Comparison of ENCODE assay signal across 22 cellular contexts in genomic region chr9:93625000-93625399, GRCh38.
"Had no signal": no experiment of that assay in that cellular context is flagged by ENCODE, and none has a peak within 500 bp of the region (broad histone marks: within the 10 kb centered on the region; RNA-seq: fewer than 3 reads in every experiment).

No MANE protein-coding gene starts in this region.

- H3K4me1 ChIP-seq: testis, upper lobe of right lung had no signal

- H3K27me3 Mint-ChIP-seq: naive B cell; stimulated activated naive B cell treated with anti-CD40 and anti-IgM and Interleukin-4, amounts not matched to agents 10 μg/mL and 1 μg/mL and 100 μg/mL, for 72 hours; stimulated activated naive CD8-positive, alpha-beta T cell treated with anti-CD3 and anti-CD28 coated beads, Interleukin-15, amount 100 ng/mL, for 72 hours had no signal

- DNase-seq: cortex of kidney; dorsolateral prefrontal cortex; effector CD8-positive, alpha-beta T cell; foreskin fibroblast; left colon; left ventricle myocardium superior; mesendoderm; naive B cell; psoas muscle; retina; stimulated activated CD4-positive, alpha-beta T cell treated with anti-CD3 and anti-CD28 coated beads, Interleukin-2, amount 100 ng/mL, for 24 hours; stimulated activated CD4-positive, alpha-beta T cell treated with anti-CD3 and anti-CD28 coated beads, Interleukin-4, amount 100 ng/mL, for 4 hours; stimulated activated naive B cell treated with anti-CD40 and anti-IgM and Interleukin-4, amounts not matched to agents 10 μg/mL and 1 μg/mL and 100 μg/mL, for 72 hours; stimulated activated naive CD8-positive, alpha-beta T cell treated with anti-CD3 and anti-CD28 coated beads, Interleukin-15, amount 100 ng/mL, for 72 hours; testis; upper lobe of right lung had no signal

- H3K27ac ChIP-seq: dorsolateral prefrontal cortex, esophagus muscularis mucosa, neutrophil, psoas muscle, testis, tibial nerve, upper lobe of right lung, vagina had no signal

- H3K4me3 Mint-ChIP-seq: naive B cell; stimulated activated naive B cell treated with anti-CD40 and anti-IgM and Interleukin-4, amounts not matched to agents 10 μg/mL and 1 μg/mL and 100 μg/mL, for 72 hours; stimulated activated naive CD8-positive, alpha-beta T cell treated with anti-CD3 and anti-CD28 coated beads, Interleukin-15, amount 100 ng/mL, for 72 hours had no signal

- H3K36me3 ChIP-seq: upper lobe of right lung had no signal

- H3K27me3 ChIP-seq: dorsolateral prefrontal cortex, esophagus muscularis mucosa, neutrophil, testis, tibial nerve, upper lobe of right lung, vagina had no signal

- H3K9me3 ChIP-seq: psoas muscle, testis, upper lobe of right lung had no signal

- H3K27ac Mint-ChIP-seq: naive B cell; stimulated activated naive B cell treated with anti-CD40 and anti-IgM and Interleukin-4, amounts not matched to agents 10 μg/mL and 1 μg/mL and 100 μg/mL, for 72 hours; stimulated activated naive CD8-positive, alpha-beta T cell treated with anti-CD3 and anti-CD28 coated beads, Interleukin-15, amount 100 ng/mL, for 72 hours had no signal

- H3K4me3 ChIP-seq: dorsolateral prefrontal cortex, esophagus muscularis mucosa, lung, psoas muscle, testis, tibial nerve, upper lobe of right lung, vagina had no signal

- H3K4me1 Mint-ChIP-seq: stimulated activated naive CD8-positive, alpha-beta T cell treated with anti-CD3 and anti-CD28 coated beads, Interleukin-15, amount 100 ng/mL, for 72 hours had no signal

- ATAC-seq: left colon; left ventricle myocardium superior; psoas muscle; sciatic nerve; stimulated activated naive B cell treated with anti-CD40 and anti-IgM and Interleukin-4, amounts not matched to agents 10 μg/mL and 1 μg/mL and 100 μg/mL, for 72 hours; upper lobe of right lung had no signal
